Comparison of ENCODE assay signal across 15 cellular contexts in the genomic region with DNA sequence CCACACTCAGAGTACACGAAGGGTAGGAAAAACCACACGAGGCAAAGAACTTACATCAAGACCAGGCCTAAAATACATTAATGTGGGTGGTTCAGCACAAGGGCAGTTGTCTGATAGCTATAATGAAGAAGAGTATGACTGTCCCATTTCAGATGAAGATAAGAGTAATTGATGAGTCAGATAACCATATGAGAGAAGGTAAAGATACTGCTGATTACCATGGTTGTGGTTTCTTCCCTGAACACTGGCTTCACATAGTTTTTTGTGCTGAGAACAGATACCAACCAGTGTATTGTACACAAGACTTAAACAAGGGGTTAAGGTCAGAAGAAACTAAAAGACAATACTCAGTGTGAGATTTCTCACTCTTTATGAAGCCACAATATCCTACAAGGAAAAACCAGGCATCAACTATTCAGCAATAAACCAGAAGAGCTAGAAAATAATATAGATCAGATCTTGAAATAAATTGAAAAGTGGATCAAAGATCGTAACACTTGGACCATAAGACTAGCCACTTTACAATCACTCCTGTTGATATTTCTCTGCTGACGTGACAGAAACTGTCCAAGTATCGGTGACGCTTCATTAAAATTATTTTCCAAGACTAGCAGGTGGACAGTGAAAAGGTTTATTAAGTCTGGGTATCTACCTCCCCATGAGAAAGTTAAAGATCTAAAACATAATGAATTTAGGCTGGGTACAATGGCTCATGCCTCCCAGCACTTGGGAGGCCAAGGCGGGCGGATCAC. TPM values are rescaled to one million over a fixed set of nuclear protein-coding genes. Genes with fewer than 3 reads are reported as not detected.
DNase-seq lines count a peak whose midpoint lies in the region; ATAC-seq and TF ChIP-seq lines count a peak whose summit lies in the region.
"Had no signal": no experiment of that assay in that cellular context is flagged by ENCODE, and none has a peak within 500 bp of the region (broad histone marks: within the 10 kb centered on the region; RNA-seq: fewer than 3 reads in every experiment).

No MANE protein-coding gene starts in this region.

- peaks cover 62% of the 10 kb centered on the region for H3K36me3 Mint-ChIP-seq in MCF 10A (ENCODE audit: insufficient read depth, unreplicated experiment)
- H3K36me3 Mint-ChIP-seq in effector memory CD8-positive, alpha-beta T cell (ENCODE audit: insufficient read depth): peaks cover 39% of the 10 kb centered on the region
- peaks cover 48% of the 10 kb centered on the region for H3K36me3 Mint-ChIP-seq in stimulated activated naive CD8-positive, alpha-beta T cell treated with anti-CD3 and anti-CD28 coated beads, Interleukin-15, Interleukin-2, amounts not matched to agents 100 ng/mL and 50 ng/mL, for 24 hours (ENCODE audit: low read depth)

- no peak overlapping the region for H3K4me3 ChIP-seq in mammary epithelial cell (replicated peaks in 1 of 3; ENCODE audit: insufficient read depth in 1 of 3, low read depth in 2 of 3, low read length in 3 of 3)
- H3K4me3 ChIP-seq: gastroesophageal sphincter had no signal

- intact Hi-C loops in mammary epithelial cell (cut with micrococcal nuclease): no loop called here
- intact Hi-C loops in MCF 10A (cut with micrococcal nuclease): no loop called here

- no TSS peak for BruUV-seq in mammary epithelial cell (replicated peaks; lab: Mats Ljungman, UMichigan)
- no TSS peak for BruUV-seq in MCF 10A (replicated peaks; lab: Mats Ljungman, UMichigan)

- H4K20me1 ChIP-seq in mammary epithelial cell (ENCODE audit: insufficient read depth, low read length): peaks cover 10% of the 10 kb centered on the region

- CTCF ChIA-PET in mammary epithelial cell (lab: Charles Lee; ENCODE audit: low non-redundant PET): no interaction called here
- CTCF ChIA-PET in MCF 10A (lab: Yijun Ruan, JAX): no interaction called here

- no peak overlapping the region for H3K27ac ChIP-seq in mammary epithelial cell (ENCODE audit: insufficient read depth, low read depth, low read length)
- H3K27ac ChIP-seq: gastroesophageal sphincter had no signal

- dilution Hi-C loops in mammary epithelial cell (cut with HindIII; ENCODE audit: low sequenced_read_pairs): no loop called here

- H2AFZ ChIP-seq in mammary epithelial cell (ENCODE audit: low read depth, low read length): no peak overlapping the region

- no peak overlapping the region for H3K4me3 Mint-ChIP-seq in MCF 10A (ENCODE audit: unreplicated experiment)
- peak overlapping the region in 1 of 2 donors; percentile 6 for H3K4me3 Mint-ChIP-seq in effector memory CD8-positive, alpha-beta T cell
- H3K4me3 Mint-ChIP-seq in stimulated activated naive CD8-positive, alpha-beta T cell treated with anti-CD3 and anti-CD28 coated beads, Interleukin-15, Interleukin-2, amounts not matched to agents 100 ng/mL and 50 ng/mL, for 24 hours: peak overlapping the region; percentile 23

- no peaks in the 10 kb centered on the region for H3K27me3 ChIP-seq in mammary epithelial cell (ENCODE audit: insufficient read depth, low read length)
- H3K27me3 ChIP-seq: BE2C, gastroesophageal sphincter had no signal

- H3K36me3 ChIP-seq in mammary epithelial cell (ENCODE audit: insufficient read depth, low read length): peaks cover 6% of the 10 kb centered on the region

- ATAC-seq in SK-N-SH treated with all-trans-retinoic acid at 6 μM for 48 hours (peak; percentile 51), HG02840 (IDR thresholded peaks at IDR 0.05; ENCODE audit: low FRiP score, unreplicated experiment) (no peak)
- peak; percentile 47 for ATAC-seq in effector memory CD8-positive, alpha-beta T cell (replicated peaks)
- ATAC-seq: gastroesophageal sphincter had no signal

- H3K4me1 ChIP-seq in mammary epithelial cell (ENCODE audit: insufficient read depth, low read length): peaks cover 37% of the 10 kb centered on the region
- H3K4me1 ChIP-seq: BE2C had no signal

- no peak overlapping the region for H3K4me2 ChIP-seq in mammary epithelial cell (ENCODE audit: insufficient read depth, low read depth, low read length)

- no peak for TF ChIP-seq CTCF in mammary epithelial cell (conservative IDR thresholded peaks at IDR 0.05 in 1 of 2, IDR thresholded peaks at IDR 0.05 in 1 of 2; ENCODE audit: extremely low read depth in 1 of 2, insufficient read depth in 1 of 2, low read depth in 1 of 2, low read length in 2 of 2)
- TF ChIP-seq CTCF in MCF 10A (IDR thresholded peaks at IDR 0.05; ENCODE audit: unreplicated experiment): no peak

- H3K27ac Mint-ChIP-seq in MCF 10A (ENCODE audit: low read depth, unreplicated experiment): no peak overlapping the region
- H3K27ac Mint-ChIP-seq in effector memory CD8-positive, alpha-beta T cell: peak overlapping the region in 1 of 2 donors; percentile 14
- H3K27ac Mint-ChIP-seq in stimulated activated naive CD8-positive, alpha-beta T cell treated with anti-CD3 and anti-CD28 coated beads, Interleukin-15, Interleukin-2, amounts not matched to agents 100 ng/mL and 50 ng/mL, for 24 hours: peak overlapping the region; percentile 82

- POLR2A ChIA-PET in MCF 10A (lab: Yijun Ruan, JAX): interaction anchor here (1.4 kb wide), 2 partner anchors 9 to 12 kb away, joined by 3 to 4 read pairs; no protein-coding TSS in a partner anchor

- no peak overlapping the region for H3K9ac ChIP-seq in mammary epithelial cell (ENCODE audit: insufficient read depth, low read length)

- H3K4me1 Mint-ChIP-seq in MCF 10A (ENCODE audit: insufficient read depth, unreplicated experiment): peaks cover 54% of the 10 kb centered on the region
- H3K4me1 Mint-ChIP-seq in effector memory CD8-positive, alpha-beta T cell (ENCODE audit: low read depth in 2 of 2): peaks cover 46 to 78% of the 10 kb centered on the region in 2 donors
- peaks cover 76% of the 10 kb centered on the region for H3K4me1 Mint-ChIP-seq in stimulated activated naive CD8-positive, alpha-beta T cell treated with anti-CD3 and anti-CD28 coated beads, Interleukin-15, Interleukin-2, amounts not matched to agents 100 ng/mL and 50 ng/mL, for 24 hours (ENCODE audit: low read depth)

- in situ Hi-C loops in mammary epithelial cell (cut with MboI; ENCODE audit: low sequenced_read_pairs in 2 of 2): no loop called here

- H3K9me3 ChIP-seq in mammary epithelial cell (replicated peaks; ENCODE audit: insufficient read depth, low read length): no peaks in the 10 kb centered on the region
- H3K9me3 ChIP-seq: BE2C, gastroesophageal sphincter had no signal

- H3K27me3 Mint-ChIP-seq in MCF 10A (ENCODE audit: insufficient read depth, unreplicated experiment): no peaks in the 10 kb centered on the region
- no peaks in the 10 kb centered on the region for H3K27me3 Mint-ChIP-seq in effector memory CD8-positive, alpha-beta T cell
- H3K27me3 Mint-ChIP-seq in stimulated activated naive CD8-positive, alpha-beta T cell treated with anti-CD3 and anti-CD28 coated beads, Interleukin-15, Interleukin-2, amounts not matched to agents 100 ng/mL and 50 ng/mL, for 24 hours: no peaks in the 10 kb centered on the region

- peaks cover 99% of the 10 kb centered on the region for H3K79me2 ChIP-seq in mammary epithelial cell (ENCODE audit: insufficient read depth, low read length)

- H3K9me3 Mint-ChIP-seq in MCF 10A (ENCODE audit: unreplicated experiment): no peaks in the 10 kb centered on the region
- H3K9me3 Mint-ChIP-seq in effector memory CD8-positive, alpha-beta T cell: no peaks in the 10 kb centered on the region
- H3K9me3 Mint-ChIP-seq in stimulated activated naive CD8-positive, alpha-beta T cell treated with anti-CD3 and anti-CD28 coated beads, Interleukin-15, Interleukin-2, amounts not matched to agents 100 ng/mL and 50 ng/mL, for 24 hours: no peaks in the 10 kb centered on the region

- DNase-seq in mammary epithelial cell (peak; percentile 44), MCF 10A (ENCODE audit: unreplicated experiment) (no peak), NCI-H748 treated with DMSO at 0.1 percent for 48 hours (lab: John Stamatoyannopoulos, UW) (no peak), NCI-H2029 (lab: John Stamatoyannopoulos, UW) (no peak)
- DNase-seq in effector memory CD8-positive, alpha-beta T cell: no peak
- DNase-seq: BE2C; effector memory CD4-positive, alpha-beta T cell; GOT3; NCI-H1092; NCI-H446; stimulated activated CD4-positive, alpha-beta T cell treated with anti-CD3 and anti-CD28 coated beads, Interleukin-4, amount 100 ng/mL, for 4 hours had no signal

- WGBS in mammary epithelial cell (ENCODE audit: low coverage, missing lambda C conversion rate): 85% methylated on average over 8 of the region's 8 CpGs

TF ChIP-seq in SK-N-SH treated with all-trans-retinoic acid at 6 μM for 48 hours, 23 proteins besides CTCF, POLR2A, EP300 and RAD21 (continues in another document):
- TF ChIP-seq TCF4 (CRISPR knock-in tag; IDR thresholded peaks at IDR 0.05; ENCODE audit: borderline replicate concordance): peak; percentile 21; the same call in 1 of the 2 replicates
- TF ChIP-seq BACH2 (CRISPR knock-in tag; IDR thresholded peaks at IDR 0.05; ENCODE audit: borderline replicate concordance): no peak
- TF ChIP-seq GLIS3 (CRISPR knock-in tag; IDR thresholded peaks at IDR 0.05): 0 out of 2 replicates have a peak, but pooled peaks have one; percentile 33
- TF ChIP-seq ARNTL (CRISPR knock-in tag; IDR thresholded peaks at IDR 0.05; ENCODE audit: borderline replicate concordance, low read depth): no peak
- TF ChIP-seq ZNF70 (CRISPR knock-in tag; IDR thresholded peaks at IDR 0.05): no peak
- TF ChIP-seq, protein P1, sequence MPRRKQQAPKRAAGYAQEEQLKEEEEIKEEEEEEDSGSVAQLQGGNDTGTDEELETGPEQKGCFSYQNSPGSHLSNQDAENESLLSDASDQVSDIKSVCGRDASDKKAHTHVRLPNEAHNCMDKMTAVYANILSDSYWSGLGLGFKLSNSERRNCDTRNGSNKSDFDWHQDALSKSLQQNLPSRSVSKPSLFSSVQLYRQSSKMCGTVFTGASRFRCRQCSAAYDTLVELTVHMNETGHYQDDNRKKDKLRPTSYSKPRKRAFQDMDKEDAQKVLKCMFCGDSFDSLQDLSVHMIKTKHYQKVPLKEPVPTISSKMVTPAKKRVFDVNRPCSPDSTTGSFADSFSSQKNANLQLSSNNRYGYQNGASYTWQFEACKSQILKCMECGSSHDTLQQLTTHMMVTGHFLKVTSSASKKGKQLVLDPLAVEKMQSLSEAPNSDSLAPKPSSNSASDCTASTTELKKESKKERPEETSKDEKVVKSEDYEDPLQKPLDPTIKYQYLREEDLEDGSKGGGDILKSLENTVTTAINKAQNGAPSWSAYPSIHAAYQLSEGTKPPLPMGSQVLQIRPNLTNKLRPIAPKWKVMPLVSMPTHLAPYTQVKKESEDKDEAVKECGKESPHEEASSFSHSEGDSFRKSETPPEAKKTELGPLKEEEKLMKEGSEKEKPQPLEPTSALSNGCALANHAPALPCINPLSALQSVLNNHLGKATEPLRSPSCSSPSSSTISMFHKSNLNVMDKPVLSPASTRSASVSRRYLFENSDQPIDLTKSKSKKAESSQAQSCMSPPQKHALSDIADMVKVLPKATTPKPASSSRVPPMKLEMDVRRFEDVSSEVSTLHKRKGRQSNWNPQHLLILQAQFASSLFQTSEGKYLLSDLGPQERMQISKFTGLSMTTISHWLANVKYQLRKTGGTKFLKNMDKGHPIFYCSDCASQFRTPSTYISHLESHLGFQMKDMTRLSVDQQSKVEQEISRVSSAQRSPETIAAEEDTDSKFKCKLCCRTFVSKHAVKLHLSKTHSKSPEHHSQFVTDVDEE (CRISPR knock-in tag; IDR thresholded peaks at IDR 0.05): peak; percentile 38; the same call in 1 of the 2 replicates

RNA-seq across cellular contexts. Expression of a gene that starts 28.6 kb away (rescaled TPM):
- 100 to 1,000 TPM in 1 of 2 donors, 10 to 100 TPM in 1; 91.2 to 107 TPM for total RNA-seq in mammary epithelial cell
- polyA plus RNA-seq in mammary epithelial cell: 94.7 TPM
- 265 TPM for polyA minus RNA-seq in mammary epithelial cell
- total RNA-seq in MCF 10A (2022): 107 and 110 TPM in 2 replicates
